In the genomic region with DNA sequence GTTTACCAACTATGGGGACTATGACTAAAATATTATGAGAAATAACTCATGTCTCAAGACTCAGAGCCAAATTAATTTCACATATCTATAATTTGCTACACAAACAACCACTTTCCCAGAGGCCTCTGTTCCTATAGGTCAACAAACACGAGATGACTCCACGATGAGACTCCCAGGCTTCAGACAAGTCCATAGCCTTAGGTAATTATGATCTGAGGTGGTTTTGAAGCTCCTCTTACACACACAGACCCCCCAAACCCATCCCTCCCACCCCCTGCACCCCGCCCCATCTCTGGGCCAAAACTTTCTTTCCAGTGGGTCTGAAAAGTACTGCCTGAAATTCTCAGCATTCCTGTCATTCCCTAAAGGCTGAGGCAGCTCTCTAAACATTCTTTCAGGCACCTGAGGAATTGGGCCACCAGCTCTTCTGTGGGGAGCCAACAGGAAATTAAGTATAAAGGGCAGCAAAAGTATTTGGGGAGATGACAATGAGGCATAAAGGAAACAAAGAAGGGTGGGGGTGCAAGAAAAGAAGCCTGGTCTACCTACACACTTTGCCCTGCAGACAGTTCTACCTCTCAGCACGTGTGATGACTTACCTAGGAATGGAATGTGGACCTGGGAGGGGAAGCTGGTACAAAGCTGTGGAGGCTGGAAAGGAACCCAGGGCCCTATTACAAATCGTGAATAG, we compare ENCODE assay signal across 9 cellular contexts.
A peak's percentile ranks its signal among the peaks of the same experiment; 100 is the strongest.
DNase-seq lines count a peak whose midpoint lies in the region; ATAC-seq and TF ChIP-seq lines count a peak whose summit lies in the region.
"Had no signal": no experiment of that assay in that cellular context is flagged by ENCODE, and none has a peak within 500 bp of the region (broad histone marks: within the 10 kb centered on the region; RNA-seq: fewer than 3 reads in every experiment).

No MANE protein-coding gene starts in this region.

- H3K9me3 ChIP-seq in iPS-20b (ENCODE audit: insufficient read depth, low read depth, low read length): no peaks in the 10 kb centered on the region
- H3K9me3 ChIP-seq in tibial artery: no peaks in the 10 kb centered on the region
- no peaks in the 10 kb centered on the region for H3K9me3 ChIP-seq in effector memory CD4-positive, alpha-beta T cell (ENCODE audit: control insufficient read depth, low read length)

- H3K27ac ChIP-seq in iPS-20b (ENCODE audit: low read length) (peak overlapping the region; percentile 93), tibial artery (peak overlapping the region; percentile 58 to 70)
- H3K27ac ChIP-seq in effector memory CD4-positive, alpha-beta T cell (ENCODE audit: insufficient read depth, low read length, poor library complexity, severe bottlenecking): no peak overlapping the region

- H3K36me3 ChIP-seq in H7 (replicated peaks; ENCODE audit: control insufficient read depth, insufficient read depth, low read length): no peaks in the 10 kb centered on the region
- peaks cover 1% of the 10 kb centered on the region for H3K36me3 ChIP-seq in iPS-20b (ENCODE audit: insufficient read depth, low read depth, low read length)
- H3K36me3 ChIP-seq in tibial artery: no peaks in the 10 kb centered on the region
- no peaks in the 10 kb centered on the region for H3K36me3 ChIP-seq in effector memory CD4-positive, alpha-beta T cell (ENCODE audit: control insufficient read depth, insufficient read depth, low read length)

- TF ChIP-seq CTCF in WTC11 (IDR thresholded peaks at IDR 0.05): no peak
- TF ChIP-seq CTCF in tibial artery (IDR thresholded peaks at IDR 0.05): no peak

- no peak overlapping the region for H3K4me3 ChIP-seq in H7 (ENCODE audit: insufficient read depth, low read depth, low read length)
- H3K4me3 ChIP-seq in iPS-20b (ENCODE audit: low read length): peak overlapping the region; percentile 42; the same call in 1 of the 2 replicates
- H3K4me3 ChIP-seq in tibial artery: no peak overlapping the region
- no peak overlapping the region for H3K4me3 ChIP-seq in effector memory CD4-positive, alpha-beta T cell (ENCODE audit: insufficient read depth, low read depth, low read length, poor library complexity, severe bottlenecking)
- H3K4me3 ChIP-seq: skin epidermis had no signal

- H3K9ac ChIP-seq in iPS-20b (ENCODE audit: low read depth, low read length): peak overlapping the region; percentile 84

- ATAC-seq in WTC11 (peak; percentile 91), GM19035 (IDR thresholded peaks at IDR 0.05; ENCODE audit: unreplicated experiment) (no peak)

- H3K36me3 Mint-ChIP-seq in WTC11: peaks cover 22% of the 10 kb centered on the region
- no peaks in the 10 kb centered on the region for H3K36me3 Mint-ChIP-seq in T-helper 2 cell treated with Interferon-gamma antibody and Interleukin-4, amounts not matched to agents 5 μg/mL and 100 μg/mL, for 36 hours (ENCODE audit: low read depth)

- H3K27ac Mint-ChIP-seq in WTC11: peak overlapping the region; percentile 99
- no peak overlapping the region for H3K27ac Mint-ChIP-seq in T-helper 2 cell treated with Interferon-gamma antibody and Interleukin-4, amounts not matched to agents 5 μg/mL and 100 μg/mL, for 36 hours

- intact Hi-C loops in tibial artery (cut with DNase I; ENCODE audit: low total_unique reads): no loop called here

- peaks cover under 1% of the 10 kb centered on the region; the same call in 1 of the 2 replicates for H3K9me3 Mint-ChIP-seq in WTC11
- H3K9me3 Mint-ChIP-seq in T-helper 2 cell treated with Interferon-gamma antibody and Interleukin-4, amounts not matched to agents 5 μg/mL and 100 μg/mL, for 36 hours: no peaks in the 10 kb centered on the region

- CTCF ChIA-PET in WTC11 (lab: Charles Lee): interaction anchor here (0.5 to 1.4 kb wide), 14 partner anchors 25 to 191 kb away, joined by 3 to 13 read pairs (median 3); partner anchors contain the start of gene PAWR

- no peaks in the 10 kb centered on the region for H3K27me3 Mint-ChIP-seq in WTC11 (ENCODE audit: low read depth)
- peaks cover 3% of the 10 kb centered on the region for H3K27me3 Mint-ChIP-seq in T-helper 2 cell treated with Interferon-gamma antibody and Interleukin-4, amounts not matched to agents 5 μg/mL and 100 μg/mL, for 36 hours (ENCODE audit: low read depth)

- H3K27me3 ChIP-seq in H7 (ENCODE audit: control insufficient read depth, insufficient read depth, low read length) (no peaks in the 10 kb centered on the region), iPS-20b (ENCODE audit: insufficient read depth, low read length) (no peaks in the 10 kb centered on the region), tibial artery (no peaks in the 10 kb centered on the region)
- H3K27me3 ChIP-seq in effector memory CD4-positive, alpha-beta T cell (replicated peaks; ENCODE audit: control insufficient read depth, insufficient read depth, low read length, poor library complexity, severe bottlenecking): no peaks in the 10 kb centered on the region

- DNase-seq in H7 (peak; percentile 65), WTC11 (ENCODE audit: low spot score) (peak; percentile 66), tibial artery (no peak), DMS 273 (lab: John Stamatoyannopoulos, UW; ENCODE audit: unreplicated experiment) (no peak)
- DNase-seq in effector memory CD4-positive, alpha-beta T cell: no peak
- DNase-seq in T-helper 2 cell treated with Interferon-gamma antibody and Interleukin-4, amounts not matched to agents 5 μg/mL and 100 μg/mL, for 36 hours (ENCODE audit: low spot score): no peak

- H3K4me1 Mint-ChIP-seq in WTC11: peaks cover 93% of the 10 kb centered on the region
- H3K4me1 Mint-ChIP-seq in T-helper 2 cell treated with Interferon-gamma antibody and Interleukin-4, amounts not matched to agents 5 μg/mL and 100 μg/mL, for 36 hours (ENCODE audit: low read depth): no peaks in the 10 kb centered on the region

- POLR2A ChIA-PET in WTC11 (lab: Charles Lee): interaction anchor here (0.7 to 3.5 kb wide), 7 partner anchors 15 to 387 kb away, joined by 3 to 27 read pairs (median 4); partner anchors contain the start of genes PAWR and PPP1R12A

- H3K4me1 ChIP-seq in iPS-20b (ENCODE audit: insufficient read depth, low read length) (peaks cover 46% of the 10 kb centered on the region), tibial artery (peaks cover 6 to 56% (median 41%) of the 10 kb centered on the region in 4 donors)
- H3K4me1 ChIP-seq in effector memory CD4-positive, alpha-beta T cell (ENCODE audit: control insufficient read depth, insufficient read depth, low read length, poor library complexity, severe bottlenecking): no peaks in the 10 kb centered on the region

- H3K4me3 Mint-ChIP-seq in WTC11: peak overlapping the region; percentile 31; the same call in 1 of the 2 replicates
- H3K4me3 Mint-ChIP-seq in T-helper 2 cell treated with Interferon-gamma antibody and Interleukin-4, amounts not matched to agents 5 μg/mL and 100 μg/mL, for 36 hours: no peak overlapping the region

TF ChIP-seq in WTC11, 78 proteins besides CTCF, POLR2A, EP300 and RAD21 (continues in another document):
- peak; percentile 70; the same call in 1 of the 2 replicates for TF ChIP-seq JUN (CRISPR knock-in tag; IDR thresholded peaks at IDR 0.05)
- TF ChIP-seq TEAD1 (CRISPR knock-in tag; IDR thresholded peaks at IDR 0.05): peak; percentile 99
- 0 out of 2 replicates have a peak, but pooled peaks have one; percentile 50 for TF ChIP-seq ZNF425 (CRISPR knock-in tag; conservative IDR thresholded peaks at IDR 0.05)
- TF ChIP-seq SP1 (CRISPR knock-in tag; conservative IDR thresholded peaks at IDR 0.05): 0 out of 2 replicates have a peak, but pooled peaks have one; percentile 15
- TF ChIP-seq USF1 (CRISPR knock-in tag; IDR thresholded peaks at IDR 0.05): peak; percentile 19; the same call in 1 of the 2 replicates
- no peak for TF ChIP-seq IRF2 (CRISPR knock-in tag; IDR thresholded peaks at IDR 0.05; ENCODE audit: borderline replicate concordance, low read depth)
- TF ChIP-seq FOXP4 (CRISPR knock-in tag; IDR thresholded peaks at IDR 0.05): peak; percentile 51; the same call in 1 of the 2 replicates
- 0 out of 2 replicates have a peak, but pooled peaks have one; percentile 57 for TF ChIP-seq NFE2L1 (CRISPR knock-in tag; IDR thresholded peaks at IDR 0.05)
- no peak for TF ChIP-seq TCF7 (CRISPR knock-in tag; IDR thresholded peaks at IDR 0.05; ENCODE audit: low read depth)

Comparison
In these comparisons a context has a peak if more than half of its experiments do, and no peak if none do; other contexts are left out.
1. DNase-seq: peak in H7 (single experiment) and WTC11 (single experiment); none in tibial artery (0 of 2), DMS 273 (single experiment), effector memory CD4-positive, alpha-beta T cell (0 of 3) and T-helper 2 cell treated with Interferon-gamma antibody and Interleukin-4, amounts not matched to agents 5 μg/mL and 100 μg/mL, for 36 hours (single experiment).